Comparison of ENCODE assay signal across 20 cellular contexts in the genomic region with DNA sequence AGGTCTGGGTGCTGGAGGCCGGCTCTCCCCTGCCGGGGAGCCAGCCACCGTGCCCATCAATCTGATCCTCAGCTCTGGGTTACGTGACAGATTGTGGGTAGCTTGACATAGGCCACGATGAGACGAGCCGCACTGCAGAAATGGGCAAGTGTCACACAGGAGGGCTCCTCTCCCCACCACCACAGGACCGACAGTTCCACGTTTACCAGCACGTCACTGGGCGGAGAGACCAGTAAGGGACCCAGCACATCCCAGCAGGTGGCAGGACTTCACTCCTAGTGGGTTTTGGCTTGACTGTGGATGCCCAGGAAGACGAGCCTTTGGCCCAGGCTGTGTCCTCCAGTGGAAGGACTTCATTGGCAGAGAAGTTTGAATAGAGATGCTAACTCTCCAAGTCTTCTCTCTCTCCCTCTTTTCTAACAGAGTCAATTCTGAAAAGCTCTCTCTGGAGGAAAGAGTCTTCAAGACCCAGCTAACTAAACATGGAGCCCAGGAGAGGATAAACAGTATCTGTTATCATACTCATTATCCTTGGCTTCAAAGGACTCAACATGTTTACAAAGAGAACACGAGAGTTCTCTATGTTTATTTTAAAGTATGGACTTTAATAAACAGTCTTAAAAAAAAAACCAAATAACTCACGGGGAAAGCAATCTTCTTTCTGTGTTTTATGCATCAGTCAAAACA.
A peak's percentile ranks its signal among the peaks of the same experiment; 100 is the strongest.
DNase-seq lines count a peak whose midpoint lies in the region; ATAC-seq and TF ChIP-seq lines count a peak whose summit lies in the region.
"Had no signal": no experiment of that assay in that cellular context is flagged by ENCODE, and none has a peak within 500 bp of the region (broad histone marks: within the 10 kb centered on the region; RNA-seq: fewer than 3 reads in every experiment).

No MANE protein-coding gene starts in this region.

- TF ChIP-seq RAD21 in SK-N-SH (IDR thresholded peaks at IDR 0.05; ENCODE audit: low read length): no peak

- no peak overlapping the region for H3K4me3 ChIP-seq in SK-N-SH (ENCODE audit: low read depth in 2 of 2, low read length in 1 of 2)
- H3K4me3 ChIP-seq in upper lobe of left lung: no peak overlapping the region
- H3K4me3 ChIP-seq: Peyer's patch had no signal

- POLR2A ChIA-PET in SK-N-SH (lab: Yijun Ruan, JAX) (no interaction called here), MCF 10A (lab: Yijun Ruan, JAX) (interaction anchor here (0.6 kb wide), 1 partner anchor 10 kb away, joined by 3 read pairs; no protein-coding TSS in a partner anchor)

- intact Hi-C loops in left ventricle myocardium superior (cut with micrococcal nuclease): no loop called here
- intact Hi-C loops in MCF 10A (cut with micrococcal nuclease): no loop called here

- CTCF ChIA-PET in SK-N-SH (lab: Yijun Ruan, JAX) (no interaction called here), MCF 10A (lab: Yijun Ruan, JAX) (interaction anchor here (0.6 to 0.7 kb wide), 2 partner anchors 16 to 55 kb away, joined by 3 to 4 read pairs; no protein-coding TSS in a partner anchor)

- TF ChIP-seq CTCF in SK-N-SH (IDR thresholded peaks at IDR 0.05) (no peak), nephron (IDR thresholded peaks at IDR 0.05; ENCODE audit: unreplicated experiment in 3 of 3) (no peak), upper lobe of left lung (IDR thresholded peaks at IDR 0.05) (peak in 1 of 6 experiments; percentile 9), MCF 10A (IDR thresholded peaks at IDR 0.05; ENCODE audit: unreplicated experiment) (no peak)

- H3K9me3 ChIP-seq in SK-N-SH: no peaks in the 10 kb centered on the region
- H3K9me3 ChIP-seq in upper lobe of left lung: no peaks in the 10 kb centered on the region
- H3K9me3 ChIP-seq: Peyer's patch had no signal

- H2AFZ ChIP-seq in SK-N-SH (ENCODE audit: low read depth): peak overlapping the region; percentile 66; the same call in 1 of the 2 replicates

- H3K4me1 ChIP-seq in SK-N-SH (ENCODE audit: control insufficient read depth in 1 of 2, insufficient read depth in 2 of 2, low read depth in 1 of 2, low read length in 1 of 2): peaks cover 0 to 37% of the 10 kb centered on the region in 2 experiments; a peak in 3 of 4 replicates
- H3K4me1 ChIP-seq in upper lobe of left lung: peaks cover 16 to 29% (median 19%) of the 10 kb centered on the region in 4 donors

- H3K27ac ChIP-seq in SK-N-SH (ENCODE audit: low read depth in 2 of 2, low read length in 1 of 2): peak overlapping the region in 1 of 2 experiments; percentile 68; a peak in 2 of 4 replicates
- peak overlapping the region; percentile 75 to 84 (median 78) for H3K27ac ChIP-seq in upper lobe of left lung

- peaks cover 10% of the 10 kb centered on the region for H3K9me3 Mint-ChIP-seq in nephron
- H3K9me3 Mint-ChIP-seq in MCF 10A (ENCODE audit: unreplicated experiment): no peaks in the 10 kb centered on the region
- H3K9me3 Mint-ChIP-seq: activated naive CD8-positive, alpha-beta T cell treated with anti-CD3 and anti-CD28 coated beads, Interleukin-2, amount 50 U/mL, for 24 hours; activated T-helper 1 cell treated with anti-CD3 and anti-CD28 coated beads, Interleukin-12 subunit alpha, Interleukin-12 subunit beta, Interleukin-2, Interleukin-4 antibody, amounts not matched to agents 30 ng/mL and 10 ng/mL and 1 ng/mL, durations not matched to agents 14 hours and 24 hours and 36 hours; CD4-positive, CD25-positive, alpha-beta regulatory T cell had no signal

- DNase-seq in SK-N-SH: no peak
- no peak for DNase-seq in left ventricle myocardium superior
- peak in 1 of 2 donors; percentile 25 for DNase-seq in upper lobe of left lung
- no peak for DNase-seq in MCF 10A (ENCODE audit: unreplicated experiment)
- DNase-seq: activated naive CD8-positive, alpha-beta T cell treated with anti-CD3 and anti-CD28 coated beads, Interleukin-2, amount 50 U/mL, for 24 hours; caudate nucleus; CD4-positive, CD25-positive, alpha-beta regulatory T cell; effector CD8-positive, alpha-beta T cell; NCI-H2107; NCI-H774; Peyer's patch; stimulated activated CD4-positive, alpha-beta T cell treated with anti-CD3 and anti-CD28 coated beads, Interleukin-4, amount 100 ng/mL, for 4 hours; SW 1271 had no signal

- BruUV-seq in MCF 10A (replicated peaks; lab: Mats Ljungman, UMichigan): no TSS peak

- H3K9me2 ChIP-seq in SK-N-SH: no peaks in the 10 kb centered on the region

- H3K4me1 Mint-ChIP-seq in nephron (peaks cover 24% of the 10 kb centered on the region), MCF 10A (ENCODE audit: insufficient read depth, unreplicated experiment) (peaks cover 18% of the 10 kb centered on the region)
- H3K4me1 Mint-ChIP-seq: CD4-positive, CD25-positive, alpha-beta regulatory T cell had no signal

- no peak for ATAC-seq in SK-N-SH treated with all-trans-retinoic acid at 6 μM for 48 hours
- peak; percentile 33 for ATAC-seq in left ventricle myocardium superior
- ATAC-seq in upper lobe of left lung (ENCODE audit: low FRiP score in 2 of 2): peak in 1 of 2 donors; percentile 32
- no peak for ATAC-seq in HG02763 (IDR thresholded peaks at IDR 0.05; ENCODE audit: unreplicated experiment)
- no peak for ATAC-seq in GM21515 (IDR thresholded peaks at IDR 0.05; ENCODE audit: unreplicated experiment)
- ATAC-seq: activated naive CD8-positive, alpha-beta T cell treated with anti-CD3 and anti-CD28 coated beads, Interleukin-2, amount 50 U/mL, for 24 hours had no signal

- H3K27me3 Mint-ChIP-seq in nephron (ENCODE audit: low read depth) (peaks cover 8% of the 10 kb centered on the region), MCF 10A (ENCODE audit: insufficient read depth, unreplicated experiment) (no peaks in the 10 kb centered on the region)
- H3K27me3 Mint-ChIP-seq: activated naive CD8-positive, alpha-beta T cell treated with anti-CD3 and anti-CD28 coated beads, Interleukin-2, amount 50 U/mL, for 24 hours; type B pancreatic cell had no signal

- TF ChIP-seq EP300 in SK-N-SH (IDR thresholded peaks at IDR 0.05; ENCODE audit: borderline replicate concordance in 1 of 2, low read depth in 1 of 2, low read length in 1 of 2) (no peak), upper lobe of left lung (IDR thresholded peaks at IDR 0.05) (no peak)

- H3K36me3 Mint-ChIP-seq in nephron (ENCODE audit: low read depth): no peaks in the 10 kb centered on the region
- H3K36me3 Mint-ChIP-seq in MCF 10A (ENCODE audit: insufficient read depth, unreplicated experiment): no peaks in the 10 kb centered on the region
- H3K36me3 Mint-ChIP-seq: CD4-positive, CD25-positive, alpha-beta regulatory T cell; type B pancreatic cell had no signal

- no peaks in the 10 kb centered on the region for H3K36me3 ChIP-seq in SK-N-SH (replicated peaks in 1 of 2; ENCODE audit: control insufficient read depth in 1 of 2, insufficient read depth in 2 of 2, low read length in 1 of 2)
- H3K36me3 ChIP-seq in upper lobe of left lung: no peaks in the 10 kb centered on the region
- H3K36me3 ChIP-seq: Peyer's patch had no signal

- H3K27ac Mint-ChIP-seq in nephron (peak overlapping the region in 2 of 3 experiments; percentile 22 to 50), MCF 10A (ENCODE audit: low read depth, unreplicated experiment) (no peak overlapping the region)
- H3K27ac Mint-ChIP-seq: activated naive CD8-positive, alpha-beta T cell treated with anti-CD3 and anti-CD28 coated beads, Interleukin-2, amount 50 U/mL, for 24 hours; activated T-helper 1 cell treated with anti-CD3 and anti-CD28 coated beads, Interleukin-12 subunit alpha, Interleukin-12 subunit beta, Interleukin-2, Interleukin-4 antibody, amounts not matched to agents 30 ng/mL and 10 ng/mL and 1 ng/mL, durations not matched to agents 14 hours and 24 hours and 36 hours; CD4-positive, CD25-positive, alpha-beta regulatory T cell; type B pancreatic cell had no signal

- peaks cover 25% of the 10 kb centered on the region for H3F3A ChIP-seq in SK-N-SH (replicated peaks; ENCODE audit: insufficient read depth)

- no peak for TF ChIP-seq POLR2A in upper lobe of left lung (IDR thresholded peaks at IDR 0.05)

- no peak overlapping the region for H3K4me3 Mint-ChIP-seq in nephron
- H3K4me3 Mint-ChIP-seq in MCF 10A (ENCODE audit: unreplicated experiment): no peak overlapping the region
- H3K4me3 Mint-ChIP-seq: activated naive CD8-positive, alpha-beta T cell treated with anti-CD3 and anti-CD28 coated beads, Interleukin-2, amount 50 U/mL, for 24 hours; activated T-helper 1 cell treated with anti-CD3 and anti-CD28 coated beads, Interleukin-12 subunit alpha, Interleukin-12 subunit beta, Interleukin-2, Interleukin-4 antibody, amounts not matched to agents 30 ng/mL and 10 ng/mL and 1 ng/mL, durations not matched to agents 14 hours and 24 hours and 36 hours; CD4-positive, CD25-positive, alpha-beta regulatory T cell; neural crest cell; type B pancreatic cell had no signal

- WGBS in SK-N-SH (ENCODE audit: low lambda C conversion rate): 94% methylated on average over 10 of the region's 14 CpGs
- WGBS in upper lobe of left lung, 2 donors: 33 to 65% methylated on average over 12 to 14 of the region's 14 CpGs

- H4K20me1 ChIP-seq in SK-N-SH (ENCODE audit: insufficient read depth): no peaks in the 10 kb centered on the region

- peak overlapping the region; percentile 50 for H3K4me2 ChIP-seq in SK-N-SH

- H3K9ac ChIP-seq in SK-N-SH: peak overlapping the region; percentile 55; the same call in 1 of the 2 replicates

- no peaks in the 10 kb centered on the region for H3K27me3 ChIP-seq in SK-N-SH (ENCODE audit: insufficient read depth)
- H3K27me3 ChIP-seq in upper lobe of left lung: no peaks in the 10 kb centered on the region
- H3K27me3 ChIP-seq: Peyer's patch had no signal

- H3K79me2 ChIP-seq in SK-N-SH (ENCODE audit: insufficient read depth): no peaks in the 10 kb centered on the region

TF ChIP-seq in SK-N-SH, 30 proteins besides CTCF, POLR2A, EP300 and RAD21 (continues in another document):
- TF ChIP-seq, protein P1, sequence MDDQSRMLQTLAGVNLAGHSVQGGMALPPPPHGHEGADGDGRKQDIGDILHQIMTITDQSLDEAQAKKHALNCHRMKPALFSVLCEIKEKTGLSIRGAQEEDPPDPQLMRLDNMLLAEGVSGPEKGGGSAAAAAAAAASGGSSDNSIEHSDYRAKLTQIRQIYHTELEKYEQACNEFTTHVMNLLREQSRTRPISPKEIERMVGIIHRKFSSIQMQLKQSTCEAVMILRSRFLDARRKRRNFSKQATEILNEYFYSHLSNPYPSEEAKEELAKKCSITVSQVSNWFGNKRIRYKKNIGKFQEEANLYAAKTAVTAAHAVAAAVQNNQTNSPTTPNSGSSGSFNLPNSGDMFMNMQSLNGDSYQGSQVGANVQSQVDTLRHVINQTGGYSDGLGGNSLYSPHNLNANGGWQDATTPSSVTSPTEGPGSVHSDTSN (IDR thresholded peaks at IDR 0.05): no peak
- TF ChIP-seq JUND (IDR thresholded peaks at IDR 0.05): no peak

TF ChIP-seq in SK-N-SH treated with all-trans-retinoic acid at 6 μM for 48 hours, 23 proteins besides CTCF, POLR2A, EP300 and RAD21 (continues in another document):
- no peak for TF ChIP-seq ZNF8 (CRISPR knock-in tag; IDR thresholded peaks at IDR 0.05)
